ENCODE assay signal across 8 cellular contexts in the genomic region with DNA sequence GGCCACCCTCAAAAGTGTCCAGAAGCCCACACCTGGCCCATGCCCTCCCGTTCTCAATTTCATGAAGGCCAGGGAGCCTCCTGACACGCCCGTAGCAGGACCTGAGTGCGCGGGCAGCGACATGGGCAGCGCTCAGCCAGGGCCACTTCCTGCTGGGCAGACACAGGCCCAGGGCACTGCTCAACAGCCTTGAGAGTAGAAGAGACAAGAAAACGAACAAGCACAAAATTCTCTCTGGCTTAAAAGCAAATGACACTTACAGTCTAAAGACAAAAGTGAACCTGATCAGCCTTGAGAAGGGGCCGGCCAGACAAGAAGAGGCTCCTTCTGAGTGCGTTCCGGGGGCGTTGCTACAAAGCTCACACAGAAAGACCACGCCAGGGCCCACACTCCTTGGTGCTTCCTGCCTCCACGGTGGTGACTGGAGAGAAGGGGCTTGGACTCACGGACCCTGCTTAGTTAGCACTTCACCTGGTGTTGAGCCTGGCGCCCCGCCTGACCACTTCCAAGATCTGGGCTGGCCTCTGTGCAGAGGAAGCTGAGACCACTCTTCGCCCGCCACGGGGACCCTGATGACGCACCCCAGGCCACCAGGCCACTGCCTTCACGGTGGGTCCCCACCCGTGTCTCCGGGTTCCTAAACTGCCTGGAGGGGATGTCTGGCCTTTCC. TPM values are rescaled to one million over a fixed set of nuclear protein-coding genes. Genes with fewer than 3 reads are reported as not detected.
DNase-seq lines count a peak whose midpoint lies in the region; ATAC-seq, FAIRE-seq and TF ChIP-seq lines count a peak whose summit lies in the region.

No MANE protein-coding gene starts in this region.

- H3K4me1 ChIP-seq in K562 (replicated peaks in 1 of 2; ENCODE audit: control insufficient read depth in 2 of 2, insufficient read depth in 2 of 2, low read length in 2 of 2) (peaks cover 19 to 83% of the 10 kb centered on the region in 2 experiments; a peak in 4 of 5 replicates), right lobe of liver (peaks cover 0 to 41% (median 20%) of the 10 kb centered on the region in 4 donors), transverse colon (peaks cover 17 to 55% (median 53%) of the 10 kb centered on the region in 4 donors)

- TF ChIP-seq CTCF in K562 (IDR thresholded peaks at IDR 0.05 in 2 of 3, conservative IDR thresholded peaks at IDR 0.05 in 1 of 3; ENCODE audit: insufficient read depth in 2 of 3, low read depth in 1 of 3, low read length in 3 of 3) (no peak), right lobe of liver (IDR thresholded peaks at IDR 0.05) (no peak), transverse colon (IDR thresholded peaks at IDR 0.05) (no peak)

- no peak overlapping the region for H3K4me2 ChIP-seq in K562 (ENCODE audit: insufficient read depth, low read length)

- ATAC-seq in K562, result no peak
- ATAC-seq in right lobe of liver, result peak; percentile 5 to 16 (median 12)
- no peak for ATAC-seq in HG03159 (IDR thresholded peaks at IDR 0.05; ENCODE audit: unreplicated experiment)
- ATAC-seq in GM21619 (IDR thresholded peaks at IDR 0.05; ENCODE audit: unreplicated experiment), result no peak
- no peak for ATAC-seq in GM19351 (IDR thresholded peaks at IDR 0.05; ENCODE audit: unreplicated experiment)

- in situ Hi-C loops in K562 (cut with MboI), result no loop called here
- in situ Hi-C loops in transverse colon (cut with MboI; ENCODE audit: low pct_ligation_motif_present in 1 of 4, low pct_unique_long_range_greater_than_20kb in 1 of 4, low sequenced_read_pairs in 3 of 4), result no loop called here

- H3K79me2 ChIP-seq in K562 (ENCODE audit: control insufficient read depth, insufficient read depth, low read length), result no peaks in the 10 kb centered on the region

- H3K9ac ChIP-seq in K562 (ENCODE audit: insufficient read depth in 1 of 2, low read depth in 2 of 2, low read length in 2 of 2), result peak overlapping the region in 1 of 2 experiments; percentile 31; a peak in 2 of 4 replicates

- peaks cover 55% of the 10 kb centered on the region for H3K4me1 Mint-ChIP-seq in activated T-cell treated with anti-CD3 and anti-CD28 coated beads, Interleukin-2, amount 50 U/mL, for 24 hours (ENCODE audit: low read depth)

- H3K9me1 ChIP-seq in K562 (ENCODE audit: control insufficient read depth, insufficient read depth, low read length), result no peaks in the 10 kb centered on the region

- H3K27ac Mint-ChIP-seq in activated T-cell treated with anti-CD3 and anti-CD28 coated beads, Interleukin-2, amount 50 U/mL, for 24 hours, result peak overlapping the region; percentile 93

- POLR2A ChIA-PET in K562 (lab: Yijun Ruan, JAX), result interaction anchor here (0.6 to 0.9 kb wide), 2 partner anchors 15 to 20 kb away, joined by 3 read pairs; no protein-coding TSS in a partner anchor

- no peak overlapping the region for H2AFZ ChIP-seq in K562 (ENCODE audit: low read depth, low read length)

- 48% methylated on average over 24 of the region's 24 CpGs for WGBS in K562 (ENCODE audit: insufficient coverage, low coverage, missing lambda C conversion rate)
- WGBS in right lobe of liver (ENCODE audit: insufficient coverage, low coverage, low lambda C conversion rate, missing lambda C conversion rate), result 13% methylated on average over 12 of the region's 24 CpGs
- 37 to 60% methylated on average over 3 to 23 of the region's 24 CpGs for WGBS in transverse colon (ENCODE audit: low coverage in 1 of 2), 2 donors

- no TSS peak for BruUV-seq in K562 (replicated peaks; lab: Mats Ljungman, UMichigan)

- peaks cover 3 to 41% of the 10 kb centered on the region in 2 experiments; a peak in 3 of 5 replicates for H3K27me3 ChIP-seq in K562 (ENCODE audit: control insufficient read depth in 2 of 2, insufficient read depth in 2 of 2, low read length in 2 of 2)
- no peaks in the 10 kb centered on the region for H3K27me3 ChIP-seq in right lobe of liver
- H3K27me3 ChIP-seq in transverse colon, result no peaks in the 10 kb centered on the region

- H3K9me3 Mint-ChIP-seq in activated T-cell treated with anti-CD3 and anti-CD28 coated beads, Interleukin-2, amount 50 U/mL, for 24 hours, result no peaks in the 10 kb centered on the region

- intact Hi-C loops in K562 (cut with micrococcal nuclease) (no loop called here), right lobe of liver (cut with DNase I) (no loop called here), transverse colon (cut with DNase I; ENCODE audit: low total_unique reads) (no loop called here)

- TF ChIP-seq POLR2A in K562 (conservative IDR thresholded peaks at IDR 0.05) (no peak), right lobe of liver (IDR thresholded peaks at IDR 0.05) (no peak), transverse colon (IDR thresholded peaks at IDR 0.05) (peak; percentile 31)

- peaks cover 22% of the 10 kb centered on the region for H3K36me3 Mint-ChIP-seq in activated T-cell treated with anti-CD3 and anti-CD28 coated beads, Interleukin-2, amount 50 U/mL, for 24 hours (ENCODE audit: low read depth)

- CTCF ChIA-PET in K562 (lab: Yijun Ruan, JAX; ENCODE audit: low intra/inter-chr PET ratio), result no interaction called here

- DNase-seq in activated T-cell treated with anti-CD3 and anti-CD28 coated beads, Interleukin-2, amount 50 U/mL, for 24 hours, result no peak
- DNase-seq in activated T-cell treated with anti-CD3 and anti-CD28 coated beads, Interleukin-2, amount 50 U/mL, for 1 hour, result no peak
- no peak for DNase-seq in K562 (ENCODE audit: extremely low read depth in 1 of 4, low spot score in 3 of 4)
- DNase-seq in right lobe of liver, result no peak
- no peak for DNase-seq in transverse colon

- no peaks in the 10 kb centered on the region for H3K9me3 ChIP-seq in K562 (replicated peaks; ENCODE audit: control insufficient read depth, insufficient read depth, low read depth, low read length)
- no peaks in the 10 kb centered on the region for H3K9me3 ChIP-seq in right lobe of liver
- no peaks in the 10 kb centered on the region for H3K9me3 ChIP-seq in transverse colon

- H4K20me1 ChIP-seq in K562 (replicated peaks; ENCODE audit: control insufficient read depth, insufficient read depth, low read length), result peaks cover 8% of the 10 kb centered on the region; the same call in 1 of the 2 replicates

- no peaks in the 10 kb centered on the region for H3K27me3 Mint-ChIP-seq in activated T-cell treated with anti-CD3 and anti-CD28 coated beads, Interleukin-2, amount 50 U/mL, for 24 hours

- H3K36me3 ChIP-seq in K562 (ENCODE audit: control insufficient read depth, insufficient read depth, low read length) (no peaks in the 10 kb centered on the region), right lobe of liver (no peaks in the 10 kb centered on the region), transverse colon (no peaks in the 10 kb centered on the region)

- H3K4me3 Mint-ChIP-seq in activated T-cell treated with anti-CD3 and anti-CD28 coated beads, Interleukin-2, amount 50 U/mL, for 24 hours, result peak overlapping the region; percentile 88

- peak; percentile 48 for FAIRE-seq in K562 (lab: Jason Lieb, UNC)

- H3K4me3 ChIP-seq in K562 (no peak overlapping the region), right lobe of liver (peak overlapping the region; percentile 85 to 98 (median 91)), transverse colon (peak overlapping the region; percentile 84 to 97 (median 92))

- TF ChIP-seq EP300 in K562 (IDR thresholded peaks at IDR 0.05; ENCODE audit: low read length) (no peak), transverse colon (IDR thresholded peaks at IDR 0.05; ENCODE audit: low read depth) (no peak)

- no peak for TF ChIP-seq RAD21 in K562 (CRISPR knock-in tag; conservative IDR thresholded peaks at IDR 0.05 in 1 of 2, IDR thresholded peaks at IDR 0.05 in 1 of 2)

- H3K27ac ChIP-seq in K562 (ENCODE audit: extremely low read depth, low read depth, low read length), result no peak overlapping the region
- H3K27ac ChIP-seq in right lobe of liver, result peak overlapping the region; percentile 95 to 99 (median 99)
- H3K27ac ChIP-seq in transverse colon, result peak overlapping the region; percentile 80 to 94 (median 94)

TF ChIP-seq in K562, 482 proteins besides CTCF, POLR2A, EP300 and RAD21:
- no peak for TF ChIP-seq TCF7 (IDR thresholded peaks at IDR 0.05; ENCODE audit: borderline replicate concordance)
- TF ChIP-seq BRCA1 (IDR thresholded peaks at IDR 0.05), result no peak
- TF ChIP-seq BRCA1 (CRISPR knock-in tag; IDR thresholded peaks at IDR 0.05), result peak; percentile 51; the same call in 1 of the 2 replicates

RNA-seq across cellular contexts. Expression of a gene that starts 1.5 kb away (rescaled TPM):
- total RNA-seq in K562 (2011; cell fraction: chromatin; rRNA removed; ENCODE audit: low replicate concordance), result 13.6 and 46.2 TPM in 2 replicates
- 15.9 and 26.2 TPM in 2 replicates for total RNA-seq in K562 (2011; cell fraction: nucleolus; rRNA removed)
- 8.9 and 10.9 TPM in 2 replicates for total RNA-seq in K562 (2011; cell fraction: nucleoplasm; rRNA removed)
- 1.1 and 1.3 TPM in 2 replicates for total RNA-seq in K562 (2014; rRNA removed)
- total RNA-seq in K562 (2014; rRNA removed; fragmentation: Illumina TruSeq; extraction: Trizol), result 0.11 and 0.22 TPM in 2 replicates
- total RNA-seq in K562 (2015; rRNA removed; fragmentation: Illumina TruSeq; extraction: Trizol), result 0.51 and 0.53 TPM in 2 replicates
- 1.8 and 1.9 TPM in 2 replicates for total RNA-seq in K562 (2021)
- 3.1 and 15.7 TPM in 2 replicates for polyA plus RNA-seq in K562 (2011; rRNA removed)
- 5.3 and 11.3 TPM in 2 replicates for polyA plus RNA-seq in K562 (2011; cell fraction: cytosol; rRNA removed)
- polyA plus RNA-seq in K562 (2011; cell fraction: nucleus; rRNA removed), result 55.8 and 115 TPM in 2 replicates
- polyA plus RNA-seq in K562 (2012), result 1.2 and 3.8 TPM in 2 replicates
- polyA plus RNA-seq in K562 (2014; fragmentation: Illumina TruSeq; extraction: Trizol), result 0.56 and 0.83 TPM in 2 replicates
- polyA plus RNA-seq in K562 (2014; fragmentation: Nextera tagmentation; extraction: Ambion mirVana), result under 1 TPM; 0.01 to 0.04 TPM
- polyA plus RNA-seq in K562 (2014; rRNA removed), result 0.73 and 1.0 TPM in 2 replicates
- polyA minus RNA-seq in K562 (2011; rRNA and poly(A)+ RNA removed), result 2.5 and 9.1 TPM in 2 replicates
- 5.9 and 21.7 TPM in 2 replicates for polyA minus RNA-seq in K562 (2011; cell fraction: cytosol; rRNA and poly(A)+ RNA removed)
- 13.1 and 36.8 TPM in 2 replicates for polyA minus RNA-seq in K562 (2011; cell fraction: nucleus; rRNA and poly(A)+ RNA removed)
- total RNA-seq in right lobe of liver, result 10 to 100 TPM; 38.9 to 65.2 (median 53.3) TPM
- total RNA-seq in transverse colon, result 100 to 1,000 TPM in 1 of 4 donors, 10 to 100 TPM in 3; 60.7 to 144 (median 61.4) TPM

Comparison
In these comparisons a context has a peak if more than half of its experiments do, and no peak if none do; other contexts are left out.
1. ATAC-seq: peak in right lobe of liver (4 of 4); none in K562 (single experiment), HG03159 (single experiment), GM21619 (single experiment) and GM19351 (single experiment).